In the genomic region with DNA sequence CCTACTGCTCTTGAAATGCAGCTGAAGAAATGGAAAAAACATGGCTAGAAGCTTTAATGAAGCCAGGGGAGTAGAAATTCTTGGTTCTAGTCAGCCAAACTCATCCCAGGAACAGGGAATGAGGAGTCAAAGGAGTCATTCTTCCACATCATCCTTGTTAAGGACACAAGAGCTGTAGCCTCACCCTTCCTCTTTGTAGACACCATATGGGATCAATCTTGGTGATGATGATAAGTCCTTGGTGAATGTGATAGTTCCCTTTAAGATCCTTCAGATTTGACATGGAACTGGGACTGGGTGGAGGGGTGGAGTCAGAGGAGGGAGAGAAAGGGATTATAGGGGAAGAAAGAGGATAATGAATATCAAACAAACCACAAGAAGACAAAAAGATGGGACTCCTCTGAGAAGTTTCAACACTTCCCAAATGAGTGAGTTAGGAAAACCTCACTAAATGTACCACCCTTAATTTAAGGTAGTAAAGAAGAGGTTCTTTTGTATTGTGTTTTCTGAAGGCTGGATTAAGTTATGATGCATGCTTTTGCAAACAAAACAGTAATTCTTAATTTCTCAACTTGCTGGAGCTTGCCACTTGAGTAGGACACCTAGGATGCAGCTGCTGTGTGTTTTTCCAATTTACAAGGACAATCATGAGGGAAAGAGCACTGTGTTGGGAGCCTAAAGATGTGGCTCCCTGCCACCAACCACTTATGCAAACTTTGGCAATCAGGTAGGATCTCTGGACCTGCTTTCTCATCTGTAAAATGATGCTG, we compare ENCODE assay signal across 32 cellular contexts.
"Had no signal": no experiment of that assay in that cellular context is flagged by ENCODE, and none has a peak within 500 bp of the region (broad histone marks: within the 10 kb centered on the region; RNA-seq: fewer than 3 reads in every experiment).

No MANE protein-coding gene starts in this region.

- ATAC-seq: activated CD4-positive, alpha-beta T cell treated with anti-CD3 and anti-CD28 coated beads for 36 hours; activated CD4-positive, CD25-positive, alpha-beta regulatory T cell treated with anti-CD3 and anti-CD28 coated beads, Interleukin-2, amount 50 U/mL, for 24 hours; activated CD8-positive, alpha-beta T cell treated with anti-CD3 and anti-CD28 coated beads, Interleukin-2, amount 10 ng/mL, durations not matched to agents 7 days and 5 days; body of pancreas; Panc1; WTC11 had no signal

- H3K27me3 ChIP-seq: adrenal gland, body of pancreas, breast epithelium, SJCRH30 had no signal

- H3K27ac Mint-ChIP-seq: activated CD4-positive, alpha-beta T cell treated with anti-CD3 and anti-CD28 coated beads for 36 hours; activated CD4-positive, alpha-beta T cell treated with anti-CD3 and anti-CD28 coated beads, Interleukin-2, amount 10 ng/mL, durations not matched to agents 7 days and 5 days; activated CD8-positive, alpha-beta T cell treated with anti-CD3 and anti-CD28 coated beads, Interleukin-2, amount 10 ng/mL, durations not matched to agents 7 days and 5 days; activated naive CD4-positive, alpha-beta T cell treated with anti-CD3 and anti-CD28 coated beads, Interleukin-2, amount 50 U/mL, for 24 hours; activated T-cell treated with anti-CD3 and anti-CD28 coated beads, Interleukin-2, amount 50 U/mL, for 24 hours; activated T-helper 2 cell treated with anti-CD3 and anti-CD28 coated beads, Interferon-gamma antibody, Interleukin-2, Interleukin-4, amounts not matched to agents 10 μg/mL and 5 μg/mL and 100 μg/mL, durations not matched to agents 14 hours and 24 hours and 36 hours; WTC11 had no signal

- H3K9me3 Mint-ChIP-seq: activated CD4-positive, alpha-beta T cell treated with anti-CD3 and anti-CD28 coated beads, Interleukin-2, amount 10 ng/mL, durations not matched to agents 7 days and 5 days; activated naive CD4-positive, alpha-beta T cell treated with anti-CD3 and anti-CD28 coated beads, Interleukin-2, amount 50 U/mL, for 24 hours; activated T-cell treated with anti-CD3 and anti-CD28 coated beads, Interleukin-2, amount 50 U/mL, for 24 hours; activated T-helper 2 cell treated with anti-CD3 and anti-CD28 coated beads, Interferon-gamma antibody, Interleukin-2, Interleukin-4, amounts not matched to agents 10 μg/mL and 5 μg/mL and 100 μg/mL, durations not matched to agents 14 hours and 24 hours and 36 hours had no signal

- H3K4me1 Mint-ChIP-seq: activated CD4-positive, alpha-beta T cell treated with anti-CD3 and anti-CD28 coated beads for 36 hours; activated CD4-positive, alpha-beta T cell treated with anti-CD3 and anti-CD28 coated beads, Interleukin-2, amount 10 ng/mL, durations not matched to agents 7 days and 5 days; activated naive CD4-positive, alpha-beta T cell treated with anti-CD3 and anti-CD28 coated beads, Interleukin-2, amount 50 U/mL, for 24 hours had no signal

- H3K4me3 ChIP-seq: adrenal gland, body of pancreas, breast epithelium, SJCRH30, SK-N-MC had no signal

- DNase-seq: activated CD4-positive, alpha-beta T cell treated with anti-CD3 and anti-CD28 coated beads for 36 hours; activated CD4-positive, alpha-beta T cell treated with anti-CD3 and anti-CD28 coated beads, Interleukin-2, amount 10 ng/mL, durations not matched to agents 7 days and 5 days; activated CD4-positive, alpha-beta T cell treated with anti-CD3 and anti-CD28 coated beads, Interleukin-2, amount 50 U/mL, for 48 hours; activated CD8-positive, alpha-beta T cell treated with anti-CD3 and anti-CD28 coated beads, Interleukin-2, amount 10 ng/mL, durations not matched to agents 7 days and 5 days; activated gamma-delta T cell; activated naive CD4-positive, alpha-beta T cell treated with Interleukin-2 at 50 U/mL for 16 hours; activated T-cell treated with anti-CD3 and anti-CD28 coated beads, Interleukin-2, amount 50 U/mL, for 24 hours; adrenal gland; body of pancreas; caudate nucleus; Kasumi-1; KG1; NCI-H1105; NCI-H1417 treated with DMSO at 0.1 percent for 48 hours; NCI-H187 treated with DMSO at 0.1 percent for 48 hours; NCI-H2081; NCI-H2171 treated with DMSO at 0.1 percent for 48 hours; NCI-H2227 treated with DMSO at 0.1 percent for 48 hours; NCI-H446; NCI-H510A treated with DMSO at 0.1 percent for 48 hours; NCI-H526 treated with DMSO at 0.1 percent for 48 hours; NCI-H774; SHP77; SJCRH30; T1000 had no signal

- H3K27ac ChIP-seq: adrenal gland, body of pancreas, breast epithelium, SJCRH30, SK-N-MC had no signal

- H3K9me3 ChIP-seq: adrenal gland, body of pancreas, breast epithelium, SJCRH30 had no signal

- H3K36me3 Mint-ChIP-seq: activated naive CD4-positive, alpha-beta T cell treated with anti-CD3 and anti-CD28 coated beads, Interleukin-2, amount 50 U/mL, for 24 hours; WTC11 had no signal

- H3K4me3 Mint-ChIP-seq: activated CD4-positive, alpha-beta T cell treated with anti-CD3 and anti-CD28 coated beads for 36 hours; activated CD4-positive, alpha-beta T cell treated with anti-CD3 and anti-CD28 coated beads, Interleukin-2, amount 10 ng/mL, durations not matched to agents 7 days and 5 days; activated CD8-positive, alpha-beta T cell treated with anti-CD3 and anti-CD28 coated beads, Interleukin-2, amount 10 ng/mL, durations not matched to agents 7 days and 5 days; activated naive CD4-positive, alpha-beta T cell treated with anti-CD3 and anti-CD28 coated beads, Interleukin-2, amount 50 U/mL, for 24 hours; activated T-cell treated with anti-CD3 and anti-CD28 coated beads, Interleukin-2, amount 50 U/mL, for 24 hours; WTC11 had no signal

- H3K36me3 ChIP-seq: adrenal gland, breast epithelium, SJCRH30 had no signal

- H3K4me1 ChIP-seq: adrenal gland, body of pancreas, breast epithelium had no signal
